In genomic region chr19:14773722-14774121, GRCh38 we compare ENCODE assay signal across 3 cellular contexts. TPM values are rescaled to one million over a fixed set of nuclear protein-coding genes. Genes with fewer than 3 reads are reported as not detected.
"Had no signal": no experiment of that assay in that cellular context is flagged by ENCODE, and none has a peak within 500 bp of the region (broad histone marks: within the 10 kb centered on the region; RNA-seq: fewer than 3 reads in every experiment).

No MANE protein-coding gene starts in this region.

RNA-seq across cellular contexts. Expression of gene ADGRE2, which starts 4.6 kb away (rescaled TPM):
- total RNA-seq: mesothelial cell of epicardium, progenitor cell of endocrine pancreas, pulmonary artery endothelial cell had no signal
